In the genomic region with DNA sequence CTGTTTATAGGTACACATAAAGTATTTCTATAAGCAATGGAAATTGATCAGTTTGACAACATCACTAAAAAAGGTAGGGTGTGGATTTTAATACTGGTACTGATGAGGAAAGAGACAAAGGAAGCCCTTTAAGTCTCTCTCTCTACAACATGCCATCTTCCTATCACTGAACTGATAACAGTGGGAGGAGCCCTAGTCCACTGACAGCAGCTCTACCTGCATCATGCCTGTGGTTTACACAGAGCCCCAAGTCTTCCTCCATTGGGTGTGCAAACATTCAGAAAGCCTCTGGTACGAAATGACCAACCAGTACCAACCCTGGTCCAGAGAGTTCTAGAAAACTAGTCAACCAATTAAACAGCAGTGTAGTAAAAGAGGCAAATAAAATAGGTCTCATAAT, we compare ENCODE assay signal across 21 cellular contexts.
"Had no signal": no experiment of that assay in that cellular context is flagged by ENCODE, and none has a peak within 500 bp of the region (broad histone marks: within the 10 kb centered on the region; RNA-seq: fewer than 3 reads in every experiment).

No MANE protein-coding gene starts in this region.

- H3K9me3 ChIP-seq: adrenal gland, breast epithelium, gastrocnemius medialis, heart left ventricle, thyroid gland had no signal

- H3K36me3 ChIP-seq: adrenal gland, breast epithelium, gastrocnemius medialis, heart left ventricle, thyroid gland had no signal

- H3K27ac ChIP-seq: adrenal gland, breast epithelium, gastrocnemius medialis, heart left ventricle, thyroid gland had no signal

- H3K4me3 ChIP-seq: adrenal gland, breast epithelium, gastrocnemius medialis, heart left ventricle, lung, thyroid gland had no signal

- ATAC-seq: esophagus mucosa, gastrocnemius medialis, heart left ventricle, left lobe of liver, WTC11 had no signal

- H3K4me1 ChIP-seq: adrenal gland, breast epithelium, thyroid gland had no signal

- H3K4me3 Mint-ChIP-seq: activated CD4-positive, alpha-beta T cell treated with anti-CD3 and anti-CD28 coated beads, Interleukin-2, amount 10 ng/mL, durations not matched to agents 24 days and 14 days; activated T-helper 1 cell treated with anti-CD3 and anti-CD28 coated beads, Interleukin-12 subunit alpha, Interleukin-12 subunit beta, Interleukin-2, Interleukin-4 antibody, amounts not matched to agents 30 ng/mL and 10 ng/mL and 1 ng/mL, durations not matched to agents 14 hours and 24 hours and 36 hours; mesothelial cell of epicardium; neural crest cell; WTC11 had no signal

- H3K27me3 Mint-ChIP-seq: activated CD4-positive, alpha-beta T cell treated with anti-CD3 and anti-CD28 coated beads, Interleukin-2, amount 10 ng/mL, durations not matched to agents 24 days and 14 days; progenitor cell of endocrine pancreas had no signal

- DNase-seq: activated CD4-positive, alpha-beta T cell treated with anti-CD3 and anti-CD28 coated beads, Interleukin-2, amount 10 ng/mL, durations not matched to agents 24 days and 14 days; activated naive CD4-positive, alpha-beta T cell; adrenal gland; effector CD4-positive, alpha-beta T cell; gastrocnemius medialis; heart left ventricle; kidney; stimulated activated CD4-positive, alpha-beta T cell treated with anti-CD3 and anti-CD28 coated beads, Interleukin-12 subunit alpha, Interleukin-12 subunit beta, amount 100 ng/mL, for 4 hours; stimulated activated CD4-positive, alpha-beta T cell treated with anti-CD3 and anti-CD28 coated beads, Interleukin-1b, Interleukin-23, amount 100 ng/mL, for 48 hours; stimulated activated CD8-positive, alpha-beta memory T cell treated with anti-CD3 and anti-CD28 coated beads, Interleukin-4, amount 100 ng/mL, for 48 hours; stimulated activated naive CD4-positive, alpha-beta T cell treated with Interleukin-2 at 50 U/mL for 16 hours; thyroid gland had no signal

- H3K27me3 ChIP-seq: adrenal gland, breast epithelium, gastrocnemius medialis, heart left ventricle, thyroid gland had no signal

- H3K27ac Mint-ChIP-seq: activated CD4-positive, alpha-beta T cell treated with anti-CD3 and anti-CD28 coated beads, Interleukin-2, amount 10 ng/mL, durations not matched to agents 24 days and 14 days; activated T-helper 1 cell treated with anti-CD3 and anti-CD28 coated beads, Interleukin-12 subunit alpha, Interleukin-12 subunit beta, Interleukin-2, Interleukin-4 antibody, amounts not matched to agents 30 ng/mL and 10 ng/mL and 1 ng/mL, durations not matched to agents 14 hours and 24 hours and 36 hours; mesothelial cell of epicardium; progenitor cell of endocrine pancreas; WTC11 had no signal

- H3K36me3 Mint-ChIP-seq: WTC11 had no signal
